ENCODE assay signal across 30 cellular contexts in the genomic region with DNA sequence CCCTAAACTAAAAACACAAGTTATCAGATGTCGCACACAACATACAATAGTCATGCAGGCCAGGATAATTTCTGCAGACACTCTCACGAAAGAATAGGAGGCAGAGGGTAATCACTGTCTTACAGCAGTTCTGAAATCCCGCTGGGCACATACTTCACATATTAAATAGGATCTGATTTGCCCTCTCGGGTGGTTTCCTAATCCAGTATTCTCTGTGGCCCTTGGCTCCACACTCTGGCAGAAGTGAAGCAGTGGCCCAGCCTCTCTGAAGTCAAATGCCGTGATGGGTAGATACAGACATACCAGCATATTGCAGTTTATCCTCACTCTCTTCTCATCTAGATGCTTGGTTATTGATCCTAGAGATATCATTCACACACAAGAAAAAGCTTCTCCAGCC. TPM values are rescaled to one million over a fixed set of nuclear protein-coding genes. Genes with fewer than 3 reads are reported as not detected.
"Had no signal": no experiment of that assay in that cellular context is flagged by ENCODE, and none has a peak within 500 bp of the region (broad histone marks: within the 10 kb centered on the region; RNA-seq: fewer than 3 reads in every experiment).

No MANE protein-coding gene starts in this region.

- H3K36me3 ChIP-seq: ascending aorta, WERI-Rb-1 had no signal

- DNase-seq: activated CD4-positive, alpha-beta memory T cell treated with anti-CD3 and anti-CD28 coated beads, Interleukin-2, amount 10 ng/mL, durations not matched to agents 7 days and 5 days; activated CD4-positive, alpha-beta T cell treated with anti-CD3 and anti-CD28 coated beads for 1 hour; activated CD4-positive, alpha-beta T cell treated with anti-CD3 and anti-CD28 coated beads for 36 hours; activated CD4-positive, alpha-beta T cell treated with anti-CD3 and anti-CD28 coated beads for 48 hours; activated CD4-positive, alpha-beta T cell treated with anti-CD3 and anti-CD28 coated beads, Interleukin-2, amount 10 ng/mL, durations not matched to agents 7 days and 5 days; activated CD4-positive, alpha-beta T cell treated with anti-CD3 and anti-CD28 coated beads, Interleukin-2, amount 50 U/mL, for 48 hours; activated CD4-positive, CD25-positive, alpha-beta regulatory T cell; activated CD8-positive, alpha-beta memory T cell treated with anti-CD3 and anti-CD28 coated beads for 24 hours; activated CD8-positive, alpha-beta memory T cell treated with anti-CD3 and anti-CD28 coated beads, Interleukin-2, amount 10 ng/mL, durations not matched to agents 7 days and 5 days; activated CD8-positive, alpha-beta memory T cell treated with anti-CD3 and anti-CD28 coated beads, Interleukin-2, amount 50 U/mL, for 48 hours; activated CD8-positive, alpha-beta T cell treated with anti-CD3 and anti-CD28 coated beads, Interleukin-2, amount 10 ng/mL, durations not matched to agents 7 days and 5 days; activated effector memory CD4-positive, alpha-beta T cell treated with Interleukin-2 at 50 U/mL for 16 hours; activated gamma-delta T cell; activated naive CD4-positive, alpha-beta T cell treated with anti-CD3 and anti-CD28 coated beads, Interleukin-2, amount 10 ng/mL, durations not matched to agents 7 days and 5 days; activated naive CD4-positive, alpha-beta T cell treated with Interleukin-2 at 50 U/mL for 16 hours; activated naive CD8-positive, alpha-beta T cell treated with anti-CD3 and anti-CD28 coated beads, Interleukin-2, amount 10 ng/mL, durations not matched to agents 7 days and 5 days; activated naive CD8-positive, alpha-beta T cell treated with anti-CD3 and anti-CD28 coated beads, Interleukin-2, amount 50 U/mL, for 24 hours; activated T-cell treated with anti-CD3 and anti-CD28 coated beads, Interleukin-2, amount 50 U/mL, for 24 hours; activated T-cell treated with anti-CD3 and anti-CD28 coated beads, Interleukin-2, amount 50 U/mL, for 48 hours; amygdala; anterior cingulate cortex; central memory CD4-positive, alpha-beta T cell; T-helper 1 cell; T-helper 2 cell; T-helper 9 cell; WERI-Rb-1 had no signal

- H3K9me3 ChIP-seq: ascending aorta had no signal

- H3K27me3 ChIP-seq: ascending aorta had no signal

- H3K4me3 ChIP-seq: ascending aorta had no signal

- H3K27ac ChIP-seq: ascending aorta, WERI-Rb-1 had no signal

- ATAC-seq: activated CD4-positive, alpha-beta T cell treated with anti-CD3 and anti-CD28 coated beads for 36 hours; activated CD4-positive, CD25-positive, alpha-beta regulatory T cell treated with anti-CD3 and anti-CD28 coated beads, Interleukin-2, amount 50 U/mL, for 24 hours; activated CD8-positive, alpha-beta memory T cell treated with anti-CD3 and anti-CD28 coated beads, Interleukin-2, amount 10 ng/mL, durations not matched to agents 7 days and 5 days; activated CD8-positive, alpha-beta T cell treated with anti-CD3 and anti-CD28 coated beads, Interleukin-2, amount 10 ng/mL, durations not matched to agents 7 days and 5 days; activated naive CD8-positive, alpha-beta T cell treated with anti-CD3 and anti-CD28 coated beads, Interleukin-2, amount 50 U/mL, for 24 hours; WTC11 had no signal

RNA-seq across cellular contexts. Expression of a gene that starts 19.0 kb away (rescaled TPM):
- total RNA-seq: activated CD4-positive, alpha-beta memory T cell treated with anti-CD3 and anti-CD28 coated beads, Interleukin-2, amount 10 ng/mL, durations not matched to agents 7 days and 5 days; activated CD4-positive, alpha-beta T cell treated with anti-CD3 and anti-CD28 coated beads for 36 hours; activated CD4-positive, alpha-beta T cell treated with anti-CD3 and anti-CD28 coated beads, Interleukin-2, amount 10 ng/mL, durations not matched to agents 7 days and 5 days; activated CD8-positive, alpha-beta memory T cell treated with anti-CD3 and anti-CD28 coated beads, Interleukin-2, amount 10 ng/mL, durations not matched to agents 7 days and 5 days; activated CD8-positive, alpha-beta T cell treated with anti-CD3 and anti-CD28 coated beads, Interleukin-2, amount 10 ng/mL, durations not matched to agents 7 days and 5 days; activated naive CD8-positive, alpha-beta T cell treated with anti-CD3 and anti-CD28 coated beads, Interleukin-2, amount 10 ng/mL, durations not matched to agents 7 days and 5 days; activated T-helper 2 cell treated with anti-CD3 and anti-CD28 coated beads, Interferon-gamma antibody, Interleukin-2, Interleukin-4, amounts not matched to agents 10 μg/mL and 5 μg/mL and 100 μg/mL, durations not matched to agents 14 hours and 24 hours and 36 hours; ascending aorta had no signal
